Comparison of ENCODE assay signal across 9 cellular contexts in genomic region chr11:3984896-3985295, GRCh38.
DNase-seq lines count a peak whose midpoint lies in the region; ATAC-seq, FAIRE-seq and TF ChIP-seq lines count a peak whose summit lies in the region.
"Had no signal": no experiment of that assay in that cellular context is flagged by ENCODE, and none has a peak within 500 bp of the region (broad histone marks: within the 10 kb centered on the region; RNA-seq: fewer than 3 reads in every experiment).

No MANE protein-coding gene starts in this region.

- DNase-seq in HCT116 (ENCODE audit: low read depth, low spot score) (no peak), dermis blood vessel endothelial cell (peak; percentile 72), PC-3 (no peak), EL (no peak), NCI-H187 (lab: John Stamatoyannopoulos, UW) (no peak), HTR-8/SVneo (ENCODE audit: insufficient read length, low spot score) (no peak)
- peak; percentile 39 to 58 for DNase-seq in activated CD4-positive, alpha-beta T cell treated with anti-CD3 and anti-CD28 coated beads, Interleukin-2, amount 50 U/mL, for 48 hours
- peak; percentile 16 to 44 for DNase-seq in stimulated activated CD4-positive, alpha-beta T cell treated with anti-CD3 and anti-CD28 coated beads, Interleukin-4, amount 100 ng/mL, for 4 hours

- H3K27ac ChIP-seq in HCT116 (ENCODE audit: low read depth, low read length) (no peak overlapping the region), PC-3 (ENCODE audit: low read length) (no peak overlapping the region)

- H3K4me1 ChIP-seq in HCT116 (ENCODE audit: control insufficient read depth in 1 of 2, insufficient read depth in 2 of 2, low read length in 2 of 2) (no peaks in the 10 kb centered on the region), PC-3 (ENCODE audit: insufficient read depth, low read length) (no peaks in the 10 kb centered on the region)

- H4K20me1 ChIP-seq in HCT116 (ENCODE audit: insufficient read depth), result no peaks in the 10 kb centered on the region
- H4K20me1 ChIP-seq in PC-3 (ENCODE audit: low read length), result no peaks in the 10 kb centered on the region

- H3K4me2 ChIP-seq in HCT116 (ENCODE audit: low read length), result no peak overlapping the region
- no peak overlapping the region for H3K4me2 ChIP-seq in PC-3 (ENCODE audit: low read length)

- H3K4me3 ChIP-seq in HCT116 (replicated peaks in 1 of 2; ENCODE audit: low read depth in 1 of 2, low read length in 2 of 2) (no peak overlapping the region), PC-3 (ENCODE audit: low read length) (no peak overlapping the region)

- FAIRE-seq in HTR-8/SVneo (lab: Jason Lieb, UNC), result no peak
- FAIRE-seq: keratinocyte had no signal

- TF ChIP-seq POLR2A in HCT116 (IDR thresholded peaks at IDR 0.05; ENCODE audit: borderline replicate concordance, extremely low read depth, insufficient read depth, insufficient read length), result no peak

- H3K79me2 ChIP-seq in HCT116 (ENCODE audit: insufficient read depth, low read length), result no peaks in the 10 kb centered on the region
- no peaks in the 10 kb centered on the region for H3K79me2 ChIP-seq in PC-3 (ENCODE audit: low read length)

- no peaks in the 10 kb centered on the region for H3K9me3 ChIP-seq in HCT116 (ENCODE audit: control insufficient read depth in 1 of 2, insufficient read depth in 1 of 2, low read depth in 1 of 2, low read length in 2 of 2)
- no peaks in the 10 kb centered on the region for H3K9me3 ChIP-seq in PC-3 (ENCODE audit: low read length)

- BruUV-seq in HCT116 (replicated peaks; lab: Mats Ljungman, UMichigan), result no TSS peak
- BruUV-seq in PC-3 (replicated peaks; lab: Mats Ljungman, UMichigan), result no TSS peak

- intact Hi-C loops in HCT116 (cut with micrococcal nuclease) (no loop called here), PC-3 (cut with micrococcal nuclease) (no loop called here)

- H3F3A ChIP-seq in PC-3 (ENCODE audit: low read length, unreplicated experiment), result no peaks in the 10 kb centered on the region

- POLR2A ChIA-PET in HCT116 (lab: Charles Lee), result no interaction called here
- POLR2A ChIA-PET in PC-3 (lab: Charles Lee; ENCODE audit: unreplicated experiment), result no interaction called here

- ATAC-seq in HCT116 (no peak), PC-3 (no peak)

- 0 out of 6 replicates have a peak, but pooled peaks of 1 of the 3 experiments have one; percentile 11 for TF ChIP-seq CTCF in HCT116 (IDR thresholded peaks at IDR 0.05 in 2 of 3, conservative IDR thresholded peaks at IDR 0.05 in 1 of 3; ENCODE audit: borderline replicate concordance in 1 of 3, insufficient read depth in 1 of 3, low read depth in 2 of 3, low read length in 2 of 3)
- TF ChIP-seq CTCF in PC-3 (conservative IDR thresholded peaks at IDR 0.05; ENCODE audit: low read depth, low read length), result no peak

- no peaks in the 10 kb centered on the region for H3K36me3 ChIP-seq in HCT116 (ENCODE audit: control insufficient read depth in 1 of 2, insufficient read depth in 2 of 2, low read length in 2 of 2)
- no peaks in the 10 kb centered on the region for H3K36me3 ChIP-seq in PC-3 (ENCODE audit: low read depth, low read length)

- H3K27me3 ChIP-seq in HCT116 (ENCODE audit: insufficient read depth, low read length) (no peaks in the 10 kb centered on the region), PC-3 (ENCODE audit: low read length) (no peaks in the 10 kb centered on the region)

- no peak overlapping the region for H2AFZ ChIP-seq in HCT116 (ENCODE audit: low read depth, low read length, poor library complexity, severe bottlenecking)
- H2AFZ ChIP-seq in PC-3 (ENCODE audit: low read length), result no peak overlapping the region

- H3K9ac ChIP-seq in HCT116 (ENCODE audit: low read length) (no peak overlapping the region), PC-3 (ENCODE audit: low read length) (no peak overlapping the region)

- H3K9me2 ChIP-seq in HCT116 (ENCODE audit: insufficient read depth) (no peaks in the 10 kb centered on the region), PC-3 (replicated peaks; ENCODE audit: low read length) (no peaks in the 10 kb centered on the region)

- RAD21 ChIA-PET in HCT116 (lab: Charles Lee; ENCODE audit: low non-redundant PET in 1 of 2, low total read pairs in 2 of 2, uncharacterized antibody in 2 of 2, unreplicated experiment in 2 of 2), result no interaction called here

- CTCF ChIA-PET in HCT116 (lab: Charles Lee) (interaction anchor here (0.9 kb wide), 1 partner anchor 130 kb away, joined by 3 read pairs; no protein-coding TSS in a partner anchor), PC-3 (lab: Charles Lee) (interaction anchor here (0.9 kb wide), 1 partner anchor 136 kb away, joined by 4 read pairs; no protein-coding TSS in a partner anchor)

- peak; percentile 28 for TF ChIP-seq RAD21 in HCT116 (IDR thresholded peaks at IDR 0.05; ENCODE audit: low read depth)

TF ChIP-seq in HCT116, 20 proteins besides CTCF, POLR2A, EP300 and RAD21:
- no peak for TF ChIP-seq ZFX (IDR thresholded peaks at IDR 0.05)
- no peak for TF ChIP-seq ELF1 (IDR thresholded peaks at IDR 0.05; ENCODE audit: borderline replicate concordance, low read depth)
- no peak for TF ChIP-seq MAX (IDR thresholded peaks at IDR 0.05)
- no peak for TF ChIP-seq JUND (IDR thresholded peaks at IDR 0.05)

Comparison
In these comparisons a context has a peak if more than half of its experiments do, and no peak if none do; other contexts are left out.
1. DNase-seq: peak in activated CD4-positive, alpha-beta T cell treated with anti-CD3 and anti-CD28 coated beads, Interleukin-2, amount 50 U/mL, for 48 hours (2 of 2), dermis blood vessel endothelial cell (single experiment) and stimulated activated CD4-positive, alpha-beta T cell treated with anti-CD3 and anti-CD28 coated beads, Interleukin-4, amount 100 ng/mL, for 4 hours (2 of 2); none in HCT116 (single experiment), PC-3 (single experiment), EL (single experiment), NCI-H187 (0 of 2) and HTR-8/SVneo (single experiment).